ENCODE assay signal across 12 cellular contexts in genomic region chr1:201737350-201738060, GRCh38.
DNase-seq lines count a peak whose midpoint lies in the region; ATAC-seq and TF ChIP-seq lines count a peak whose summit lies in the region.
"Had no signal": no experiment of that assay in that cellular context is flagged by ENCODE, and none has a peak within 500 bp of the region (broad histone marks: within the 10 kb centered on the region; RNA-seq: fewer than 3 reads in every experiment).

No MANE protein-coding gene starts in this region.

- H3K4me3 ChIP-seq in IMR-90 (ENCODE audit: insufficient read depth, low read depth, low read length): no peak overlapping the region

- no peaks in the 10 kb centered on the region for H3K27me3 ChIP-seq in IMR-90 (ENCODE audit: control insufficient read depth, insufficient read depth, low read length)

- H4K5ac ChIP-seq in IMR-90 (ENCODE audit: low read depth, low read length): peak overlapping the region; percentile 14; the same call in 1 of the 2 replicates

- peak overlapping the region; percentile 51 for H3K14ac ChIP-seq in IMR-90 (replicated peaks; ENCODE audit: low read depth, low read length)

- H3K4me1 ChIP-seq in IMR-90 (ENCODE audit: control insufficient read depth, insufficient read depth, low read length): peaks cover 46% of the 10 kb centered on the region

- no peak overlapping the region for H2AFZ ChIP-seq in IMR-90 (replicated peaks; ENCODE audit: low read length, poor library complexity)

- intact Hi-C loops in IMR-90 (cut with micrococcal nuclease): no loop called here

- no peak for TF ChIP-seq POLR2A in IMR-90 (IDR thresholded peaks at IDR 0.05; ENCODE audit: low read depth, low read length)

- peak overlapping the region; percentile 76 for H3K27ac Mint-ChIP-seq in memory B cell
- H3K27ac Mint-ChIP-seq: activated T-helper 17 cell treated with anti-CD3 and anti-CD28 coated beads, Interleukin-2, amount 50 U/mL, for 72 hours; stimulated activated naive CD8-positive, alpha-beta T cell treated with anti-CD3 and anti-CD28 coated beads, Interleukin-15, Interleukin-2, amounts not matched to agents 100 ng/mL and 50 ng/mL, for 24 hours had no signal

- no peak overlapping the region for H3K56ac ChIP-seq in IMR-90 (ENCODE audit: extremely low read depth, insufficient read depth, low read length)

- peaks cover 27% of the 10 kb centered on the region for H3K4me1 Mint-ChIP-seq in memory B cell

- H2BK15ac ChIP-seq in IMR-90 (ENCODE audit: low read depth, low read length): peak overlapping the region; percentile 27; the same call in 2 of the 3 replicates

- H2BK120ac ChIP-seq in IMR-90 (ENCODE audit: low read depth, low read length): peak overlapping the region; percentile 59

- H4K91ac ChIP-seq in IMR-90 (ENCODE audit: insufficient read depth, low read depth, low read length): peak overlapping the region; percentile 61; the same call in 1 of the 2 replicates

- H3K79me1 ChIP-seq in IMR-90 (ENCODE audit: low read depth in 1 of 2, low read length in 2 of 2): peaks cover 59 to 94% of the 10 kb centered on the region in 2 experiments

- H2AK5ac ChIP-seq in IMR-90 (ENCODE audit: low read depth, low read length): peak overlapping the region; percentile 82

- no peaks in the 10 kb centered on the region for H3K9me3 Mint-ChIP-seq in memory B cell
- H3K9me3 Mint-ChIP-seq: activated T-helper 17 cell treated with anti-CD3 and anti-CD28 coated beads, Interleukin-2, amount 50 U/mL, for 72 hours; stimulated activated naive CD8-positive, alpha-beta T cell treated with anti-CD3 and anti-CD28 coated beads, Interleukin-15, Interleukin-2, amounts not matched to agents 100 ng/mL and 50 ng/mL, for 24 hours had no signal

- in situ Hi-C loops in IMR-90 (cut with MboI; ENCODE audit: low sequenced_read_pairs): no loop called here

- H3K9ac ChIP-seq in IMR-90 (ENCODE audit: low read depth, low read length): peak overlapping the region; percentile 31

- peak; percentile 92 for DNase-seq in IMR-90
- DNase-seq in ecto neural progenitor cell (ENCODE audit: low spot score): peak; percentile 67
- no peak for DNase-seq in memory B cell (ENCODE audit: low spot score in 2 of 2)
- DNase-seq in superior temporal gyrus (ENCODE audit: extremely low spot score): peak; percentile 89
- DNase-seq in NCI-H2081 treated with DMSO at 0.1 percent for 48 hours (lab: John Stamatoyannopoulos, UW): no peak
- DNase-seq in NCI-H2107 (lab: John Stamatoyannopoulos, UW): no peak
- no peak for DNase-seq in GM20000 (ENCODE audit: low spot score)
- DNase-seq: kidney glomerular epithelial cell had no signal

- TF ChIP-seq CTCF in IMR-90 (conservative IDR thresholded peaks at IDR 0.05; ENCODE audit: low read depth, low read length) (no peak), GM20000 (IDR thresholded peaks at IDR 0.05; ENCODE audit: extremely low read depth, missing control alignments) (no peak)

- POLR2A ChIA-PET in IMR-90 (lab: Charles Lee; ENCODE audit: unreplicated experiment): no interaction called here

- H2AK9ac ChIP-seq in IMR-90 (replicated peaks; ENCODE audit: low read depth, low read length, poor library complexity): no peak overlapping the region

- no peaks in the 10 kb centered on the region for H3K9me3 ChIP-seq in IMR-90 (ENCODE audit: control insufficient read depth, insufficient read depth, low read length)

- peaks cover 52% of the 10 kb centered on the region for H3K9me1 ChIP-seq in IMR-90 (ENCODE audit: insufficient read depth, low read length)

- WGBS in IMR-90 (ENCODE audit: extremely low coverage in 2 of 2, insufficient read length in 1 of 2), 2 experiments: no CpG with 5 or more reads among the region's 5 CpGs

- H3K27ac ChIP-seq in IMR-90 (ENCODE audit: insufficient read depth, low read length): peak overlapping the region; percentile 45

- H3K4me3 Mint-ChIP-seq in memory B cell: no peak overlapping the region
- H3K4me3 Mint-ChIP-seq: activated T-helper 17 cell treated with anti-CD3 and anti-CD28 coated beads, Interleukin-2, amount 50 U/mL, for 72 hours; stimulated activated naive CD8-positive, alpha-beta T cell treated with anti-CD3 and anti-CD28 coated beads, Interleukin-15, Interleukin-2, amounts not matched to agents 100 ng/mL and 50 ng/mL, for 24 hours had no signal

- CTCF ChIA-PET in IMR-90 (lab: Yijun Ruan, JAX): no interaction called here

- peak overlapping the region; percentile 49 for H3K4ac ChIP-seq in IMR-90 (ENCODE audit: low read depth, low read length)

- peaks cover 91% of the 10 kb centered on the region for H4K20me1 ChIP-seq in IMR-90 (ENCODE audit: insufficient read depth, low read length)

- ATAC-seq in IMR-90 (ENCODE audit: low read depth) (peak; percentile 77), memory B cell (ENCODE audit: low read depth) (no peak), GM19324 (IDR thresholded peaks at IDR 0.05; ENCODE audit: low FRiP score, unreplicated experiment) (no peak)
- ATAC-seq: activated T-helper 17 cell treated with anti-CD3 and anti-CD28 coated beads, Interleukin-2, amount 50 U/mL, for 72 hours; Panc1 had no signal

- H3K36me3 ChIP-seq in IMR-90 (ENCODE audit: control insufficient read depth, insufficient read depth, low read length): peaks cover 4% of the 10 kb centered on the region

- no peak for TF ChIP-seq RAD21 in IMR-90 (IDR thresholded peaks at IDR 0.05; ENCODE audit: low read length)

- BruUV-seq in IMR-90 (replicated peaks; lab: Mats Ljungman, UMichigan): no TSS peak

- peak overlapping the region; percentile 24 for H3K4me2 ChIP-seq in IMR-90 (ENCODE audit: low read depth, low read length)

- dilution Hi-C loops in IMR-90 (cut with HindIII; ENCODE audit: low sequenced_read_pairs, unreplicated experiment): no loop called here

- H3K36me3 Mint-ChIP-seq in memory B cell: no peaks in the 10 kb centered on the region

- peak overlapping the region; percentile 32 to 48; a peak in 2 of 4 replicates for H4K8ac ChIP-seq in IMR-90 (ENCODE audit: low read depth in 2 of 2, low read length in 2 of 2)

- H3K18ac ChIP-seq in IMR-90 (ENCODE audit: low read depth, low read length): peak overlapping the region; percentile 52

- H3K23ac ChIP-seq in IMR-90 (ENCODE audit: low read depth, low read length): peak overlapping the region; percentile 78

- peak overlapping the region; percentile 75 for H2BK5ac ChIP-seq in IMR-90 (ENCODE audit: low read depth, low read length, poor library complexity, severe bottlenecking)

- H2BK20ac ChIP-seq in IMR-90 (ENCODE audit: low read depth, low read length): peak overlapping the region; percentile 78

- H3K27me3 Mint-ChIP-seq in memory B cell: peaks cover 9% of the 10 kb centered on the region

TF ChIP-seq in IMR-90, 13 proteins besides CTCF, POLR2A, EP300 and RAD21:
- TF ChIP-seq RCOR1 (IDR thresholded peaks at IDR 0.05; ENCODE audit: insufficient replicate concordance, low read length) (no peak), USF2 (IDR thresholded peaks at IDR 0.05; ENCODE audit: low read depth, low read length) (no peak), MAFK (IDR thresholded peaks at IDR 0.05; ENCODE audit: low read depth, low read length) (no peak), CEBPB (IDR thresholded peaks at IDR 0.05; ENCODE audit: low read depth, low read length) (no peak), BHLHE40 (IDR thresholded peaks at IDR 0.05; ENCODE audit: low read depth, low read length) (no peak), SMC3 (IDR thresholded peaks at IDR 0.05; ENCODE audit: low read depth, low read length) (no peak), MAZ (IDR thresholded peaks at IDR 0.05; ENCODE audit: borderline replicate concordance, low read depth, low read length) (no peak; the same call in 1 of the 2 replicates), MXI1 (IDR thresholded peaks at IDR 0.05; ENCODE audit: borderline replicate concordance, low read depth, low read length) (no peak), NFE2L2 (IDR thresholded peaks at IDR 0.05; ENCODE audit: low read depth, low read length) (no peak), FOS (IDR thresholded peaks at IDR 0.05; ENCODE audit: low read depth, low read length) (no peak), RFX5 (IDR thresholded peaks at IDR 0.05; ENCODE audit: low read depth, low read length) (no peak), CHD1 (IDR thresholded peaks at IDR 0.05; ENCODE audit: low read depth, low read length) (no peak)
- TF ChIP-seq, protein P1, sequence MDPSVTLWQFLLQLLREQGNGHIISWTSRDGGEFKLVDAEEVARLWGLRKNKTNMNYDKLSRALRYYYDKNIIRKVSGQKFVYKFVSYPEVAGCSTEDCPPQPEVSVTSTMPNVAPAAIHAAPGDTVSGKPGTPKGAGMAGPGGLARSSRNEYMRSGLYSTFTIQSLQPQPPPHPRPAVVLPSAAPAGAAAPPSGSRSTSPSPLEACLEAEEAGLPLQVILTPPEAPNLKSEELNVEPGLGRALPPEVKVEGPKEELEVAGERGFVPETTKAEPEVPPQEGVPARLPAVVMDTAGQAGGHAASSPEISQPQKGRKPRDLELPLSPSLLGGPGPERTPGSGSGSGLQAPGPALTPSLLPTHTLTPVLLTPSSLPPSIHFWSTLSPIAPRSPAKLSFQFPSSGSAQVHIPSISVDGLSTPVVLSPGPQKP (IDR thresholded peaks at IDR 0.05; ENCODE audit: borderline replicate concordance, low read depth, low read length): no peak

Comparison
In these comparisons a context has a peak if more than half of its experiments do, and no peak if none do; other contexts are left out.
1. DNase-seq: peak in IMR-90 (single experiment), ecto neural progenitor cell (single experiment) and superior temporal gyrus (single experiment); none in memory B cell (0 of 2), NCI-H2081 treated with DMSO at 0.1 percent for 48 hours (single experiment), NCI-H2107 (single experiment) and GM20000 (single experiment).